8 cellular contexts compared by ENCODE assay signal in genomic region chr5:116626272-116626723, GRCh38. TPM values are rescaled to one million over a fixed set of nuclear protein-coding genes. Genes with fewer than 3 reads are reported as not detected.
DNase-seq lines count a peak whose midpoint lies in the region; ATAC-seq, FAIRE-seq and TF ChIP-seq lines count a peak whose summit lies in the region.

No MANE protein-coding gene starts in this region.

- H3K4me1 ChIP-seq in body of pancreas (peaks cover 18% of the 10 kb centered on the region), thoracic aorta (ENCODE audit: control insufficient read depth in 1 of 2, low read depth in 2 of 2) (peaks cover 9 to 13% of the 10 kb centered on the region in 2 donors)

- ATAC-seq in body of pancreas, result peak; percentile 76
- ATAC-seq in thoracic aorta (ENCODE audit: insufficient number of reproducible peaks, low FRiP score, low read depth), result peak; percentile 49

- H3K27ac ChIP-seq in body of pancreas (peak overlapping the region; percentile 1 to 56 (median 32)), thoracic aorta (no peak overlapping the region)

- no peaks in the 10 kb centered on the region for H3K27me3 ChIP-seq in body of pancreas
- H3K27me3 ChIP-seq in thoracic aorta (replicated peaks; ENCODE audit: insufficient read depth), result no peaks in the 10 kb centered on the region

- intact Hi-C loops in body of pancreas (cut with DNase I), result no loop called here

- H3K9me3 ChIP-seq in body of pancreas (no peaks in the 10 kb centered on the region), thoracic aorta (no peaks in the 10 kb centered on the region)

- 22 to 27% methylated on average over 13 of the region's 13 CpGs for WGBS in body of pancreas, 2 donors

- TF ChIP-seq POLR2A in body of pancreas (IDR thresholded peaks at IDR 0.05), result no peak
- no peak for TF ChIP-seq POLR2A in GM12892 (IDR thresholded peaks at IDR 0.05; ENCODE audit: low read depth, low read length)

- H3K36me3 ChIP-seq in body of pancreas (replicated peaks in 1 of 2; ENCODE audit: insufficient read depth in 1 of 2, low read depth in 2 of 2), result no peaks in the 10 kb centered on the region
- no peaks in the 10 kb centered on the region for H3K36me3 ChIP-seq in thoracic aorta

- no peak overlapping the region for H3K4me3 ChIP-seq in body of pancreas
- peak overlapping the region; percentile 54 for H3K4me3 ChIP-seq in thoracic aorta

- TF ChIP-seq CTCF in body of pancreas (IDR thresholded peaks at IDR 0.05), result no peak
- TF ChIP-seq CTCF in thoracic aorta (IDR thresholded peaks at IDR 0.05), result no peak

- DNase-seq in NCI-H1436 treated with DMSO at 0.1 percent for 48 hours (lab: John Stamatoyannopoulos, UW) (peak; percentile 52), body of pancreas (peak; percentile 65 to 78 (median 75)), kidney tubule cell (ENCODE audit: low spot score) (peak; percentile 78), thoracic aorta (ENCODE audit: low spot score) (peak; percentile 6), SW480 (ENCODE audit: low spot score) (no peak), GM12892 (ENCODE audit: insufficient read length) (no peak), SKM-1 treated with dmso at 0.1 percent for 144 hours (lab: John Stamatoyannopoulos, UW; ENCODE audit: unreplicated experiment) (no peak), AML-193 (lab: John Stamatoyannopoulos, UW) (no peak)

- FAIRE-seq in GM12892 (lab: Jason Lieb, UNC), result no peak

RNA-seq across cellular contexts. Expression of gene SEMA6A, which starts 51.7 kb away (rescaled TPM):
- total RNA-seq in body of pancreas, result 10 to 100 TPM; 18.7 to 25.1 TPM
- 10 to 100 TPM in 1 of 2 donors, 1 to 10 TPM in 1; 7.4 to 11.4 TPM for total RNA-seq in thoracic aorta
- 10.0 TPM for polyA plus RNA-seq in GM12892 (2012; ENCODE audit: missing spikeins)

Comparison
In these comparisons a context has a peak if more than half of its experiments do, and no peak if none do; other contexts are left out.
1. DNase-seq: peak in NCI-H1436 treated with DMSO at 0.1 percent for 48 hours (single experiment), body of pancreas (4 of 4), kidney tubule cell (single experiment) and thoracic aorta (single experiment); none in SW480 (single experiment), GM12892 (single experiment), SKM-1 treated with dmso at 0.1 percent for 144 hours (single experiment) and AML-193 (0 of 2).
2. H3K27ac ChIP-seq: peak in body of pancreas (4 of 4); none in thoracic aorta (0 of 2).